In genomic region chr1:198686069-198686728, GRCh38 we compare ENCODE assay signal across 8 cellular contexts. TPM values are rescaled to one million over a fixed set of nuclear protein-coding genes. Genes with fewer than 3 reads are reported as not detected.
DNase-seq lines count a peak whose midpoint lies in the region; ATAC-seq and TF ChIP-seq lines count a peak whose summit lies in the region.

No MANE protein-coding gene starts in this region.

- peak; percentile 29 for TF ChIP-seq CTCF in AG09319 (IDR thresholded peaks at IDR 0.05; ENCODE audit: low read depth, low read length)
- peak; percentile 61 for TF ChIP-seq CTCF in PC-3 (conservative IDR thresholded peaks at IDR 0.05; ENCODE audit: low read depth, low read length)
- peak; percentile 65 for TF ChIP-seq CTCF in endodermal cell (conservative IDR thresholded peaks at IDR 0.05)
- no peak for TF ChIP-seq CTCF in gastroesophageal sphincter (IDR thresholded peaks at IDR 0.05)

- H3K27ac ChIP-seq in GM23248, result peak overlapping the region; percentile 19; the same call in 1 of the 2 replicates
- H3K27ac ChIP-seq in PC-3 (ENCODE audit: low read length), result peak overlapping the region; percentile 29
- H3K27ac ChIP-seq in endodermal cell (ENCODE audit: low read depth, low read length), result no peak overlapping the region
- no peak overlapping the region for H3K27ac ChIP-seq in gastroesophageal sphincter

- 0 out of 2 replicates have a peak, but pooled peaks cover 3% of the 10 kb centered on the region for H3K9me2 ChIP-seq in GM23248 (ENCODE audit: insufficient read depth)
- no peaks in the 10 kb centered on the region for H3K9me2 ChIP-seq in PC-3 (replicated peaks; ENCODE audit: low read length)

- peaks cover 51% of the 10 kb centered on the region for H3K4me1 ChIP-seq in GM23248 (ENCODE audit: insufficient read depth)
- H3K4me1 ChIP-seq in PC-3 (ENCODE audit: insufficient read depth, low read length), result peaks cover 45% of the 10 kb centered on the region
- H3K4me1 ChIP-seq in endodermal cell (ENCODE audit: control insufficient read depth, insufficient read depth, low read length), result no peaks in the 10 kb centered on the region
- H3K4me1 ChIP-seq in gastroesophageal sphincter, result no peaks in the 10 kb centered on the region

- H3K36me3 ChIP-seq in GM23248 (ENCODE audit: low read depth) (no peaks in the 10 kb centered on the region), PC-3 (ENCODE audit: low read depth, low read length) (no peaks in the 10 kb centered on the region), endodermal cell (ENCODE audit: control insufficient read depth, insufficient read depth, low read length) (no peaks in the 10 kb centered on the region), gastroesophageal sphincter (no peaks in the 10 kb centered on the region)

- DNase-seq in AG09319 (ENCODE audit: extremely low read depth, low read depth) (no peak), GM23248 (peak; percentile 77), PC-3 (peak; percentile 70), endodermal cell (no peak)

- H4K20me1 ChIP-seq in GM23248 (ENCODE audit: insufficient read depth) (no peaks in the 10 kb centered on the region), PC-3 (ENCODE audit: low read length) (no peaks in the 10 kb centered on the region)

- CTCF ChIA-PET in PC-3 (lab: Charles Lee), result interaction anchor here (0.5 to 0.7 kb wide), 6 partner anchors 9 to 531 kb away, joined by 3 to 10 read pairs (median 4); no protein-coding TSS in a partner anchor

- H3K4me2 ChIP-seq in GM23248 (ENCODE audit: unreplicated experiment), result peak overlapping the region; percentile 51
- peak overlapping the region; percentile 30; the same call in 1 of the 2 replicates for H3K4me2 ChIP-seq in PC-3 (ENCODE audit: low read length)

- H3K9me3 ChIP-seq in GM23248 (ENCODE audit: low read depth) (no peaks in the 10 kb centered on the region), PC-3 (ENCODE audit: low read length) (no peaks in the 10 kb centered on the region), endodermal cell (ENCODE audit: control insufficient read depth, low read length) (no peaks in the 10 kb centered on the region), gastroesophageal sphincter (no peaks in the 10 kb centered on the region)

- H3K27me3 Mint-ChIP-seq in endodermal cell (ENCODE audit: insufficient read depth), result no peaks in the 10 kb centered on the region
- no peaks in the 10 kb centered on the region for H3K27me3 Mint-ChIP-seq in stimulated activated memory B cell treated with anti-CD40 and anti-IgM and Interleukin-4, amounts not matched to agents 10 μg/mL and 1 μg/mL and 100 μg/mL, for 72 hours

- H3K27me3 ChIP-seq in GM23248 (replicated peaks; ENCODE audit: insufficient read depth), result no peaks in the 10 kb centered on the region
- H3K27me3 ChIP-seq in PC-3 (ENCODE audit: low read length), result no peaks in the 10 kb centered on the region
- H3K27me3 ChIP-seq in endodermal cell (ENCODE audit: control insufficient read depth, insufficient read depth, low read length, poor library complexity, severe bottlenecking), result no peaks in the 10 kb centered on the region
- H3K27me3 ChIP-seq in gastroesophageal sphincter, result no peaks in the 10 kb centered on the region

- no peak for TF ChIP-seq POLR2A in gastroesophageal sphincter (IDR thresholded peaks at IDR 0.05)

- in situ Hi-C loops in GM23248 (cut with MboI), result loop anchor here (25.0 kb wide), 6 partner anchors 399 to 1174 kb away; partner anchors contain the start of genes C1orf53, LHX9 and NEK7

- intact Hi-C loops in PC-3 (cut with micrococcal nuclease), result loop anchor here (1.0 to 10.0 kb wide), 5 partner anchors 221 to 1071 kb away; partner anchors contain the start of genes LHX9 and NEK7

- H3K4me1 Mint-ChIP-seq in endodermal cell, result peaks cover 28% of the 10 kb centered on the region
- peaks cover 62% of the 10 kb centered on the region for H3K4me1 Mint-ChIP-seq in stimulated activated memory B cell treated with anti-CD40 and anti-IgM and Interleukin-4, amounts not matched to agents 10 μg/mL and 1 μg/mL and 100 μg/mL, for 72 hours

- no TSS peak for BruUV-seq in PC-3 (replicated peaks; lab: Mats Ljungman, UMichigan)

- H3K36me3 Mint-ChIP-seq in endodermal cell (ENCODE audit: low read depth), result no peaks in the 10 kb centered on the region
- H3K36me3 Mint-ChIP-seq in stimulated activated memory B cell treated with anti-CD40 and anti-IgM and Interleukin-4, amounts not matched to agents 10 μg/mL and 1 μg/mL and 100 μg/mL, for 72 hours, result peaks cover 21% of the 10 kb centered on the region

- H3F3A ChIP-seq in GM23248 (ENCODE audit: insufficient read depth) (peaks cover 26% of the 10 kb centered on the region), PC-3 (ENCODE audit: low read length, unreplicated experiment) (peaks cover 10% of the 10 kb centered on the region)

- TF ChIP-seq EP300 in gastroesophageal sphincter (IDR thresholded peaks at IDR 0.05), result no peak

- H3K4me3 ChIP-seq in GM23248 (0 out of 2 replicates have a peak overlapping the region, but pooled peaks have one; percentile 8), PC-3 (ENCODE audit: low read length) (no peak overlapping the region), endodermal cell (ENCODE audit: low read length) (no peak overlapping the region), gastroesophageal sphincter (no peak overlapping the region)

- peak overlapping the region; percentile 25 for H2AFZ ChIP-seq in GM23248
- no peak overlapping the region for H2AFZ ChIP-seq in PC-3 (ENCODE audit: low read length)

- H3K9me3 Mint-ChIP-seq in endodermal cell, result no peaks in the 10 kb centered on the region
- no peaks in the 10 kb centered on the region for H3K9me3 Mint-ChIP-seq in stimulated activated memory B cell treated with anti-CD40 and anti-IgM and Interleukin-4, amounts not matched to agents 10 μg/mL and 1 μg/mL and 100 μg/mL, for 72 hours

- no peak overlapping the region for H3K27ac Mint-ChIP-seq in endodermal cell
- peak overlapping the region; percentile 40 for H3K27ac Mint-ChIP-seq in stimulated activated memory B cell treated with anti-CD40 and anti-IgM and Interleukin-4, amounts not matched to agents 10 μg/mL and 1 μg/mL and 100 μg/mL, for 72 hours

- no peak overlapping the region for H3K4me3 Mint-ChIP-seq in endodermal cell
- H3K4me3 Mint-ChIP-seq in stimulated activated memory B cell treated with anti-CD40 and anti-IgM and Interleukin-4, amounts not matched to agents 10 μg/mL and 1 μg/mL and 100 μg/mL, for 72 hours, result no peak overlapping the region

- ATAC-seq in PC-3, result no peak
- ATAC-seq in stimulated activated memory B cell treated with anti-CD40 and anti-IgM and Interleukin-4, amounts not matched to agents 10 μg/mL and 1 μg/mL and 100 μg/mL, for 72 hours, result no peak
- ATAC-seq in GM18511 (IDR thresholded peaks at IDR 0.05; ENCODE audit: unreplicated experiment), result no peak
- ATAC-seq in gastroesophageal sphincter, result no peak
- no peak for ATAC-seq in GM21786 (IDR thresholded peaks at IDR 0.05; ENCODE audit: unreplicated experiment)

- H3K9ac ChIP-seq in GM23248 (peak overlapping the region; percentile 18; the same call in 1 of the 2 replicates), PC-3 (ENCODE audit: low read length) (peak overlapping the region; percentile 14), endodermal cell (ENCODE audit: extremely low read depth, low read length, poor library complexity, severe bottlenecking) (no peak overlapping the region)

- no peaks in the 10 kb centered on the region for H3K79me2 ChIP-seq in GM23248 (ENCODE audit: insufficient read depth)
- no peaks in the 10 kb centered on the region for H3K79me2 ChIP-seq in PC-3 (ENCODE audit: low read length)

- POLR2A ChIA-PET in PC-3 (lab: Charles Lee; ENCODE audit: unreplicated experiment), result interaction anchor here (0.5 to 0.7 kb wide), 2 partner anchors 218 to 243 kb away, joined by 3 to 5 read pairs; no protein-coding TSS in a partner anchor

RNA-seq across cellular contexts. Expression of gene PTPRC, which starts 47.4 kb away (rescaled TPM):
- total RNA-seq in GM23248 (2014; rRNA removed; shearing (Covaris generic)), result 0.38 and 0.86 TPM in 2 replicates
- polyA plus RNA-seq in GM23248 (2016; fragmentation: Nextera tagmentation; extraction: Ambion mirVana), result 0.66 and 0.70 TPM in 2 replicates
- total RNA-seq in PC-3 (2014; rRNA removed) (0.11 TPM in 1 of 2 replicates, not detected in the other), endodermal cell (under 1 TPM in 1 of 2 donors, not detected in 1; 0.11 TPM), gastroesophageal sphincter (10 to 100 TPM in 2 of 4 donors, 1 to 10 TPM in 2; 5.0 to 31.9 (median 12.9) TPM)
- polyA plus RNA-seq in endodermal cell (2013, experiment 1 of 2), result not detected
- polyA plus RNA-seq in endodermal cell (2013, experiment 2 of 2), result not detected

Comparison
In these comparisons a context has a peak if more than half of its experiments do, and no peak if none do; other contexts are left out.
1. DNase-seq: peak in GM23248 (single experiment) and PC-3 (single experiment); none in AG09319 (single experiment) and endodermal cell (single experiment).
2. CTCF ChIP-seq: peak in AG09319 (single experiment), PC-3 (single experiment) and endodermal cell (single experiment); none in gastroesophageal sphincter (0 of 4).
3. H3K27ac ChIP-seq: peak in GM23248 (single experiment) and PC-3 (single experiment); none in endodermal cell (single experiment) and gastroesophageal sphincter (0 of 4).